Comparison of ENCODE assay signal across 1 cellular context in the genomic region with DNA sequence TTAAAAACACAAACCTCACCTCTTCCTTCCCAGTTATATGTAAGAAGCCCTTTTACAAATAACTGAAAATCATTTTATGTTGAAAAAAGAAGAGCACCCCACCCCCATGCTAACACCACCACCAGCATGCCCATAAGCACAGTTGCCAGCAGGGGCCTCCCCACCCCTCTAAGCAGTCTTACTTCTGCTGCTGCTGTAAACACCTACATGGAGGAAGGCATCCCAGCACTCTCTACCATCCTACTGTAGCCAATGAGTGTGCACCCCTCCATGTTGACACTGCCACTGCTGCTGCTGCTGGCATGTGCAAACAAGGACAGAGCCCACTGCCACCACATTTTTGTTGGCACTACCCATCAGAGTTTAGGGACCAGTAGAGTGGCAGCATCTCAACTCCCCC.
TF ChIP-seq lines count a peak whose summit lies in the region.

No MANE protein-coding gene starts in this region.

TF ChIP-seq in HepG2, 621 proteins besides CTCF, POLR2A, EP300 and RAD21:
- TF ChIP-seq FOXK1 (CRISPR knock-in tag; IDR thresholded peaks at IDR 0.05; ENCODE audit: borderline replicate concordance, low read depth): no peak
- TF ChIP-seq STAG1 (CRISPR knock-in tag; IDR thresholded peaks at IDR 0.05): peak; percentile 61
- TF ChIP-seq ZFP36L1 (CRISPR knock-in tag; IDR thresholded peaks at IDR 0.05): no peak
- no peak for TF ChIP-seq USF2 (IDR thresholded peaks at IDR 0.05; ENCODE audit: low read depth, low read length)
- no peak for TF ChIP-seq USF2 (CRISPR knock-in tag; IDR thresholded peaks at IDR 0.05; ENCODE audit: borderline replicate concordance)
- TF ChIP-seq NFKB2 (CRISPR knock-in tag; IDR thresholded peaks at IDR 0.05; ENCODE audit: borderline replicate concordance): no peak
- no peak for TF ChIP-seq FOXA1 (IDR thresholded peaks at IDR 0.05)
- TF ChIP-seq FOXA1 (CRISPR knock-in tag; IDR thresholded peaks at IDR 0.05): peak; percentile 30; the same call in 1 of the 2 replicates
- TF ChIP-seq ZNF367 (CRISPR knock-in tag; IDR thresholded peaks at IDR 0.05; ENCODE audit: borderline replicate concordance): no peak
- no peak for TF ChIP-seq RORA (CRISPR knock-in tag; IDR thresholded peaks at IDR 0.05)
- peak; percentile 47; the same call in 1 of the 2 replicates for TF ChIP-seq SMC3 (IDR thresholded peaks at IDR 0.05; ENCODE audit: low read length)
- TF ChIP-seq, protein P1, sequence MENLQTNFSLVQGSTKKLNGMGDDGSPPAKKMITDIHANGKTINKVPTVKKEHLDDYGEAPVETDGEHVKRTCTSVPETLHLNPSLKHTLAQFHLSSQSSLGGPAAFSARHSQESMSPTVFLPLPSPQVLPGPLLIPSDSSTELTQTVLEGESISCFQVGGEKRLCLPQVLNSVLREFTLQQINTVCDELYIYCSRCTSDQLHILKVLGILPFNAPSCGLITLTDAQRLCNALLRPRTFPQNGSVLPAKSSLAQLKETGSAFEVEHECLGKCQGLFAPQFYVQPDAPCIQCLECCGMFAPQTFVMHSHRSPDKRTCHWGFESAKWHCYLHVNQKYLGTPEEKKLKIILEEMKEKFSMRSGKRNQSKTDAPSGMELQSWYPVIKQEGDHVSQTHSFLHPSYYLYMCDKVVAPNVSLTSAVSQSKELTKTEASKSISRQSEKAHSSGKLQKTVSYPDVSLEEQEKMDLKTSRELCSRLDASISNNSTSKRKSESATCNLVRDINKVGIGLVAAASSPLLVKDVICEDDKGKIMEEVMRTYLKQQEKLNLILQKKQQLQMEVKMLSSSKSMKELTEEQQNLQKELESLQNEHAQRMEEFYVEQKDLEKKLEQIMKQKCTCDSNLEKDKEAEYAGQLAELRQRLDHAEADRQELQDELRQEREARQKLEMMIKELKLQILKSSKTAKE (CRISPR knock-in tag; IDR thresholded peaks at IDR 0.05; ENCODE audit: borderline replicate concordance): no peak
